Comparison of ENCODE assay signal across 28 cellular contexts in the genomic region with DNA sequence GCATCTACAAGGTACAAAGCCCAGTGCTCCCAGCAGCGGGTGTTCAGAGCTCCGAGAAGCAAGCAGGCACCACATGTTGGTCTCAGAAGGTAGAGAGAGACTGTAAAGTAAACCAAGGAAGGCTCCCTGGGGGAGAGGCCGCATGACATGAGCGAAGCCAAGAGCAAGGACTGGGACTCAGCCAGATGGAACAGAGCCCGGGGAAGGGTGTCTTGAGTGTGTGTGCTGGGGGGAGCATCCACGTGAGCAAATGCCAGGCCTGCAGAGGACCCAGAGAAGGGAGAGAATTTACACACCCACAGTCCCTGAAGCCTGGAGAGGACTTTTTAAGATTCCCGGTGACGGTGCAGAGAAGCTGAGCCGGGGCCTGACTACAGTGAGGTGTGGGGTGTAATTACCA. TPM values are rescaled to one million over a fixed set of nuclear protein-coding genes. Genes with fewer than 3 reads are reported as not detected.
"Had no signal": no experiment of that assay in that cellular context is flagged by ENCODE, and none has a peak within 500 bp of the region (broad histone marks: within the 10 kb centered on the region; RNA-seq: fewer than 3 reads in every experiment).

No MANE protein-coding gene starts in this region.

- H3K4me3 Mint-ChIP-seq: memory B cell; mesothelial cell of epicardium; naive B cell; natural killer cell treated with Interleukin-12 subunit alpha and Interleukin-12 subunit beta and Interleukin-15 and Interleukin-18, amount 100 ng/mL, for 72 hours; stimulated activated memory B cell treated with anti-CD40 and anti-IgM and Interleukin-4, amounts not matched to agents 10 μg/mL and 1 μg/mL and 100 μg/mL, for 72 hours had no signal

- H3K27ac Mint-ChIP-seq: memory B cell; mesothelial cell of epicardium; natural killer cell treated with Interleukin-12 subunit alpha and Interleukin-12 subunit beta and Interleukin-15 and Interleukin-18, amount 100 ng/mL, for 72 hours; stimulated activated memory B cell treated with anti-CD40 and anti-IgM and Interleukin-4, amounts not matched to agents 10 μg/mL and 1 μg/mL and 100 μg/mL, for 72 hours had no signal

- H3K9me3 Mint-ChIP-seq: mesothelial cell of epicardium; naive B cell; natural killer cell treated with Interleukin-12 subunit alpha and Interleukin-12 subunit beta and Interleukin-15 and Interleukin-18, amount 100 ng/mL, for 72 hours; stimulated activated memory B cell treated with anti-CD40 and anti-IgM and Interleukin-4, amounts not matched to agents 10 μg/mL and 1 μg/mL and 100 μg/mL, for 72 hours had no signal

- H3K79me2 ChIP-seq: hepatocyte had no signal

- H3K36me3 Mint-ChIP-seq: memory B cell; mesothelial cell of epicardium; naive B cell; natural killer cell treated with Interleukin-12 subunit alpha and Interleukin-12 subunit beta and Interleukin-15 and Interleukin-18, amount 100 ng/mL, for 72 hours; stimulated activated memory B cell treated with anti-CD40 and anti-IgM and Interleukin-4, amounts not matched to agents 10 μg/mL and 1 μg/mL and 100 μg/mL, for 72 hours had no signal

- H2AFZ ChIP-seq: hepatocyte had no signal

- H3K9me3 ChIP-seq: esophagus muscularis mucosa, gastroesophageal sphincter, heart left ventricle, mucosa of descending colon, prostate gland, right atrium auricular region, thoracic aorta, transverse colon had no signal

- DNase-seq: dermis blood vessel endothelial cell; effector memory CD4-positive, alpha-beta T cell; foreskin keratinocyte; heart left ventricle; islet precursor cell; kidney glomerular epithelial cell; mucosa of descending colon; naive B cell; nucleus accumbens; stimulated activated CD4-positive, alpha-beta T cell treated with anti-CD3 and anti-CD28 coated beads, Interleukin-4, amount 100 ng/mL, for 4 hours; stimulated activated naive CD8-positive, alpha-beta T cell treated with anti-CD3 and anti-CD28 coated beads, Interleukin-15, Interleukin-2, amounts not matched to agents 100 U/mL and 50 U/mL, for 24 hours; transverse colon had no signal

- H3K4me1 ChIP-seq: foreskin keratinocyte, prostate gland had no signal

- H3K36me3 ChIP-seq: esophagus muscularis mucosa, gastroesophageal sphincter, heart left ventricle, prostate gland, right atrium auricular region, thoracic aorta, transverse colon had no signal

- H3K27ac ChIP-seq: coronary artery, esophagus muscularis mucosa, foreskin keratinocyte, gastroesophageal sphincter, heart left ventricle, hepatocyte, prostate gland, right atrium auricular region, thoracic aorta, transverse colon had no signal

- H3K4me2 ChIP-seq: hepatocyte had no signal

- H3K4me1 Mint-ChIP-seq: naive B cell; stimulated activated memory B cell treated with anti-CD40 and anti-IgM and Interleukin-4, amounts not matched to agents 10 μg/mL and 1 μg/mL and 100 μg/mL, for 72 hours had no signal

- ATAC-seq: foreskin keratinocyte; gastroesophageal sphincter; heart left ventricle; mucosa of descending colon; natural killer cell treated with Interleukin-12 subunit alpha and Interleukin-12 subunit beta and Interleukin-15 and Interleukin-18, amount 100 ng/mL, for 72 hours; sciatic nerve; stimulated activated memory B cell treated with anti-CD40 and anti-IgM and Interleukin-4, amounts not matched to agents 10 μg/mL and 1 μg/mL and 100 μg/mL, for 72 hours; stimulated activated naive CD8-positive, alpha-beta T cell treated with anti-CD3 and anti-CD28 coated beads, Interleukin-15, Interleukin-2, amounts not matched to agents 100 U/mL and 50 U/mL, for 24 hours had no signal

- H3K4me3 ChIP-seq: coronary artery, esophagus muscularis mucosa, gastroesophageal sphincter, heart left ventricle, hepatocyte, lung, mucosa of descending colon, prostate gland, right atrium auricular region, thoracic aorta, transverse colon had no signal

- H3K27me3 ChIP-seq: foreskin keratinocyte, gastroesophageal sphincter, heart left ventricle, hepatocyte, right atrium auricular region, transverse colon had no signal

RNA-seq across cellular contexts. Expression of gene KCNIP1, which starts 15.2 kb away (rescaled TPM):
- total RNA-seq: fibroblast of lung; foreskin keratinocyte; natural killer cell treated with Interleukin-12 subunit alpha and Interleukin-12 subunit beta and Interleukin-15 and Interleukin-18, amount 100 ng/mL, for 72 hours; right atrium auricular region; thoracic aorta had no signal
- polyA plus RNA-seq: endothelial cell of umbilical vein, fibroblast of lung, foreskin keratinocyte, heart left ventricle, liver had no signal
